In genomic region chr3:163735394-163735793, GRCh38 we compare ENCODE assay signal across 2 cellular contexts.
TF ChIP-seq lines count a peak whose summit lies in the region.

No MANE protein-coding gene starts in this region.

TF ChIP-seq in HepG2, 621 proteins besides CTCF, POLR2A, EP300 and RAD21:
- peak; percentile 68 for TF ChIP-seq CREB1 (IDR thresholded peaks at IDR 0.05)
- no peak for TF ChIP-seq CREB1 (CRISPR knock-in tag; IDR thresholded peaks at IDR 0.05)
- TF ChIP-seq DR1 (CRISPR knock-in tag; IDR thresholded peaks at IDR 0.05): no peak
- no peak for TF ChIP-seq ARNTL (CRISPR knock-in tag; IDR thresholded peaks at IDR 0.05)
- no peak for TF ChIP-seq ELF1 (CRISPR knock-in tag; IDR thresholded peaks at IDR 0.05)
- TF ChIP-seq SRSF4 (IDR thresholded peaks at IDR 0.05; ENCODE audit: low read depth, low read length, poor library complexity, severe bottlenecking): no peak
- no peak for TF ChIP-seq IKZF4 (CRISPR knock-in tag; IDR thresholded peaks at IDR 0.05; ENCODE audit: borderline replicate concordance, low read depth, not compliant biosample characterization)
- peak; percentile 95 for TF ChIP-seq ATF7 (IDR thresholded peaks at IDR 0.05)
- TF ChIP-seq ATF7 (CRISPR knock-in tag; IDR thresholded peaks at IDR 0.05): no peak

TF ChIP-seq in GM12878, 131 proteins besides CTCF, POLR2A, EP300 and RAD21 (continued from another document):
- TF ChIP-seq ETV6 (conservative IDR thresholded peaks at IDR 0.05 in 1 of 2, IDR thresholded peaks at IDR 0.05 in 1 of 2; ENCODE audit: borderline replicate concordance in 1 of 2, low read depth in 1 of 2) (no peak), ATF7 (IDR thresholded peaks at IDR 0.05; ENCODE audit: low read depth) (peak; percentile 60; the same call in 1 of the 2 replicates)
